Comparison of ENCODE assay signal across 1 cellular context in genomic region chr12:85784096-85784720, GRCh38.
TF ChIP-seq lines count a peak whose summit lies in the region.

No MANE protein-coding gene starts in this region.

TF ChIP-seq in GM23338, 12 proteins besides CTCF, POLR2A, EP300 and RAD21 (continued from another document):
- no peak for TF ChIP-seq REST (IDR thresholded peaks at IDR 0.05; ENCODE audit: unreplicated experiment)
